Comparison of ENCODE assay signal across 1 cellular context in genomic region chr7:128030999-128031681, GRCh38.
TF ChIP-seq lines count a peak whose summit lies in the region.

Gene LRRC4 (minus strand): TSS chr7:128031437. CDS start chr7:128030640, 797 bp downstream.

TF ChIP-seq in K562, 482 proteins besides CTCF, POLR2A, EP300 and RAD21 (continued from another document):
- no peak for TF ChIP-seq ZNF324 (CRISPR knock-in tag; IDR thresholded peaks at IDR 0.05)
- no peak for TF ChIP-seq HDAC6 (IDR thresholded peaks at IDR 0.05; ENCODE audit: low read depth, low read length)
